In the genomic region with DNA sequence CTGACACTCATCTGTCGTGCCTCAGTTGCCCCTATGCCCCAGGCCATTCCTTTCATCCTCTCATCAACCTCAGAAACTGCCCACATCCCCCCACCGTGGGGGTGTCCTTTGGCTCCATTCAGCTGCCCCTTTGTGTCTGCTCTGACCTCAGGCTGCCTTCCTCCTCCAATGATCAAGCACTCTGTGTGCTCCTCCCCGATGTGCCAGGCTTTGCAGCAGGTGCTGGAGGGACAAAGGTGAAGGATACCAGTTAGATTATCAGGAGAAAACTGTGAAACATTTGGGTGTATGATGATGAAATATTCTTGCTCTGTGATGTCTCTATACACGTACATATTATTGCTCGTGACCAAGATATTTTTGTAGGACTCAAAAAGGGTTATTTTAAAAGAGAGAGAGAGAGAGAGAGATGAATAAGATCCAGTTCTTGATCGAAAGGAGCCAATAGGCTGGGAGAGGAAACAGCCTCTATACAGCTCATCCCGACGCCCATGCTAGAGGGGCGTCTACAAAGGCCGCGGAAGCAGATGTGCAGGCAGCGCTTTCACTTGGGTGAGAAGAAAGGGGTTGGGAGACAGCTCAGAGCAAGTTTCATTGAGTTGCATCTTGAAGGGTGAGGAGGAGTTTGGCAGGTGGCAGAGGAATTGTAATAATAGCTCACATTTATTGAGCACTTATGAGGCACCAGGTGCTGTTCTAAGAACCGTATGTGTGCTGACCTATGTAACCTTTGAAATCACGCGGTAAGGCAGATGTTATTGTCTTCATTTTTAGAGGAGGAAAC, we compare ENCODE assay signal across 14 cellular contexts.
A peak's percentile ranks its signal among the peaks of the same experiment; 100 is the strongest.
DNase-seq lines count a peak whose midpoint lies in the region; ATAC-seq lines count a peak whose summit lies in the region.
"Had no signal": no experiment of that assay in that cellular context is flagged by ENCODE, and none has a peak within 500 bp of the region (broad histone marks: within the 10 kb centered on the region; RNA-seq: fewer than 3 reads in every experiment).

No MANE protein-coding gene starts in this region.

- ATAC-seq in GM19463 (IDR thresholded peaks at IDR 0.05; ENCODE audit: unreplicated experiment) (no peak), GM21367 (IDR thresholded peaks at IDR 0.05; ENCODE audit: unreplicated experiment) (no peak)
- ATAC-seq: HCT116 had no signal

- DNase-seq in NCI-H2196 (lab: John Stamatoyannopoulos, UW; ENCODE audit: unreplicated experiment) = peak; percentile 19
- DNase-seq in NCI-H2196 treated with DMSO at 0.1 percent for 48 hours (lab: John Stamatoyannopoulos, UW; ENCODE audit: unreplicated experiment) = no peak
- DNase-seq in NCI-H146 (lab: John Stamatoyannopoulos, UW) = peak; percentile 67
- DNase-seq in RPMI8226 = peak; percentile 73
- DNase-seq in putamen (ENCODE audit: low spot score) = peak; percentile 80
- DNase-seq: CD8-positive, alpha-beta memory T cell; NCI-H1930; NCI-H446 treated with DMSO at 0.1 percent for 48 hours; PC-9; SK-N-SH; T-helper 1 cell had no signal
